In the genomic region with DNA sequence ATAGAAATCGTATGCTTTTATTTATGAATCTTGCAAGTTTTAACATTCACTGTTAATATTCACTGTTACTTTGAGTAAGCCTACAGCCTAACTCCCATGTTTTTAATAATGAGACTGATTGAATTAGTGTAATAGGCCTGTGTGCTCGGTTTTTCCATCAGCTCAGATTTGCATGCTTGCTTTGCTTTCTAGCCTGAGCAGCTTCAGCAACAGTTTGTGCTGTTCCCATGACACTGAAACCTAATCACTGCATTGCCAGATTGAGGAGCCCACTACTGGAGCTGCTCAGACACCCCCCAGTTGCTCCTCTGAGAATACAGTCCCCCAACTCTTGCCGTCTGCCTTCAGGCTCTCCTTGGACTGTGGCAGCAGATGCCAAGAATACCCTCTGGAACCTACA, we compare ENCODE assay signal across 2 cellular contexts.
TF ChIP-seq lines count a peak whose summit lies in the region.

No MANE protein-coding gene starts in this region.

TF ChIP-seq in IMR-90, 13 proteins besides CTCF, POLR2A, EP300 and RAD21 (continued from another document):
- TF ChIP-seq USF2 (IDR thresholded peaks at IDR 0.05; ENCODE audit: low read depth, low read length), result no peak
- no peak for TF ChIP-seq CHD1 (IDR thresholded peaks at IDR 0.05; ENCODE audit: low read depth, low read length)
- no peak for TF ChIP-seq CEBPB (IDR thresholded peaks at IDR 0.05; ENCODE audit: low read depth, low read length)
- no peak for TF ChIP-seq RCOR1 (IDR thresholded peaks at IDR 0.05; ENCODE audit: insufficient replicate concordance, low read length)
- no peak for TF ChIP-seq SMC3 (IDR thresholded peaks at IDR 0.05; ENCODE audit: low read depth, low read length)

TF ChIP-seq in SK-N-SH, 30 proteins besides CTCF, POLR2A, EP300 and RAD21:
- TF ChIP-seq REST (IDR thresholded peaks at IDR 0.05; ENCODE audit: low read depth, low read length), result no peak
- peak; percentile 25 for TF ChIP-seq CHD2 (IDR thresholded peaks at IDR 0.05; ENCODE audit: low read length, partially characterized antibody)
- TF ChIP-seq, protein P1, sequence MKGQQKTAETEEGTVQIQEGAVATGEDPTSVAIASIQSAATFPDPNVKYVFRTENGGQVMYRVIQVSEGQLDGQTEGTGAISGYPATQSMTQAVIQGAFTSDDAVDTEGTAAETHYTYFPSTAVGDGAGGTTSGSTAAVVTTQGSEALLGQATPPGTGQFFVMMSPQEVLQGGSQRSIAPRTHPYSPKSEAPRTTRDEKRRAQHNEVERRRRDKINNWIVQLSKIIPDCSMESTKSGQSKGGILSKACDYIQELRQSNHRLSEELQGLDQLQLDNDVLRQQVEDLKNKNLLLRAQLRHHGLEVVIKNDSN (IDR thresholded peaks at IDR 0.05; ENCODE audit: borderline replicate concordance, low read depth), result no peak
